ENCODE assay signal across 8 cellular contexts in the genomic region with DNA sequence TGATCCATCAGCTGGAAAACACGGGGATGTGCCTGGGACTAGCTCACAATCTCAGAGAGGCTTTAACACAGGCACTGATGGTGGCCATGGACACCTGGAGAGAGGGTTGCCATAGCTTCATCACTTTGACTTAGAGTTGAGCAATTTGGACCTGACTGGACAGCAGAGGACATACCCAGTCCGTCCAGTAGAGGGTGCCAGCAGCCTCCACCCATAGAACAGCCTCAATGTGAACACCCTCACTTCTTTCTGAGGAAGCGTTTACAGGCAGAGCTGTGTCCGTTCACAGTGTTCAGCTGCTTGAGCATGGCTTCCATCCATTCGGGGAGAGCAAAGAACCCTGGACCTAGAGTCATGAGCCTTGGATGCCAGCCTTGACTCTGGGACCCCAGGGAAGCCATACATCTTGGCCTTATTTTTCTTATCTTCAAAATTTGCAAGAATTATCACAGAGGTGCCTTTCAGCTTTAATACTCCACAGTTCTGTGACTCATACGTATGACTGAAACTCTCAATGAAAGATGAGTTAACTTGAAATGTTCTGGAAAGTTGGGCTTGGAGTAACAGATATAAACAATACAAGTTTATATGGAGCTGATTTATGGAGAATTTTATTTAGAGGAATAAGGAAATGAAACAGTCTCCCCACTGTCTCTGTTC.
DNase-seq lines count a peak whose midpoint lies in the region; ATAC-seq and TF ChIP-seq lines count a peak whose summit lies in the region.

No MANE protein-coding gene starts in this region.

- H3K27ac Mint-ChIP-seq in Caco-2 (ENCODE audit: unreplicated experiment) = no peak overlapping the region
- H3K27ac Mint-ChIP-seq in activated naive CD8-positive, alpha-beta T cell treated with anti-CD3 and anti-CD28 coated beads for 36 hours = no peak overlapping the region

- peak overlapping the region; percentile 62 for H3K4me2 ChIP-seq in PC-3 (ENCODE audit: low read length)

- peak overlapping the region; percentile 47; the same call in 1 of the 2 replicates for H2AFZ ChIP-seq in PC-3 (ENCODE audit: low read length)

- BruUV-seq in Caco-2 (replicated peaks; lab: Mats Ljungman, UMichigan) (no TSS peak), PC-3 (replicated peaks; lab: Mats Ljungman, UMichigan) (no TSS peak)

- H3K9me3 Mint-ChIP-seq in Caco-2 (ENCODE audit: unreplicated experiment) = peaks cover 13% of the 10 kb centered on the region
- H3K9me3 Mint-ChIP-seq in activated naive CD8-positive, alpha-beta T cell treated with anti-CD3 and anti-CD28 coated beads for 36 hours = peaks cover 2% of the 10 kb centered on the region

- H3K27ac ChIP-seq in PC-3 (ENCODE audit: low read length) (no peak overlapping the region), heart right ventricle (no peak overlapping the region), psoas muscle (no peak overlapping the region)

- no peak overlapping the region for H3K9ac ChIP-seq in PC-3 (ENCODE audit: low read length)

- H3K27me3 Mint-ChIP-seq in Caco-2 (ENCODE audit: insufficient read depth, unreplicated experiment) = peaks cover 5% of the 10 kb centered on the region
- peaks cover 1% of the 10 kb centered on the region for H3K27me3 Mint-ChIP-seq in activated naive CD8-positive, alpha-beta T cell treated with anti-CD3 and anti-CD28 coated beads for 36 hours

- H3K27me3 ChIP-seq in Caco-2 (replicated peaks; ENCODE audit: control insufficient read depth, insufficient read depth, low read length) (no peaks in the 10 kb centered on the region), PC-3 (ENCODE audit: low read length) (no peaks in the 10 kb centered on the region), heart right ventricle (peaks cover 0 to 19% (median 0%) of the 10 kb centered on the region in 7 donors), psoas muscle (ENCODE audit: insufficient read depth in 3 of 3, low read length in 2 of 3) (no peaks in the 10 kb centered on the region)

- H3K36me3 ChIP-seq in Caco-2 (ENCODE audit: control insufficient read depth, insufficient read depth, low read length) (no peaks in the 10 kb centered on the region), PC-3 (ENCODE audit: low read depth, low read length) (no peaks in the 10 kb centered on the region), heart right ventricle (no peaks in the 10 kb centered on the region), psoas muscle (ENCODE audit: insufficient read depth in 1 of 2, low read depth in 1 of 2) (no peaks in the 10 kb centered on the region)

- peak; percentile 87 to 89 for TF ChIP-seq CTCF in Caco-2 (IDR thresholded peaks at IDR 0.05; ENCODE audit: insufficient read depth in 1 of 2, low read depth in 1 of 2, low read length in 1 of 2, severe bottlenecking in 1 of 2, unreplicated experiment in 1 of 2)
- peak; percentile 87 for TF ChIP-seq CTCF in PC-3 (conservative IDR thresholded peaks at IDR 0.05; ENCODE audit: low read depth, low read length)
- peak; percentile 45 to 87 (median 82) for TF ChIP-seq CTCF in heart right ventricle (IDR thresholded peaks at IDR 0.05)
- TF ChIP-seq CTCF in psoas muscle (IDR thresholded peaks at IDR 0.05) = peak; percentile 70

- H3K4me1 ChIP-seq in Caco-2 (no peaks in the 10 kb centered on the region), PC-3 (ENCODE audit: insufficient read depth, low read length) (peaks cover 10% of the 10 kb centered on the region), heart right ventricle (peaks cover 0 to 11% (median 0%) of the 10 kb centered on the region in 9 donors), psoas muscle (no peaks in the 10 kb centered on the region)

- intact Hi-C loops in Caco-2 (cut with micrococcal nuclease; ENCODE audit: unreplicated experiment) = loop anchor here (2.0 kb wide), 1 partner anchor 170 kb away; no protein-coding TSS in a partner anchor
- intact Hi-C loops in PC-3 (cut with micrococcal nuclease) = loop anchor here (1.0 to 10.0 kb wide), 4 partner anchors 104 to 396 kb away; no protein-coding TSS in a partner anchor
- intact Hi-C loops in heart right ventricle (cut with DNase I) = loop anchor here in 1 of 10 donors (10.0 kb wide), 1 partner anchor 726 kb away; no protein-coding TSS in a partner anchor
- intact Hi-C loops in psoas muscle (cut with DNase I) = loop anchor here in 1 of 2 donors (2.0 kb wide), 1 partner anchor 394 kb away; no protein-coding TSS in a partner anchor

- no peaks in the 10 kb centered on the region for H3K36me3 Mint-ChIP-seq in Caco-2 (ENCODE audit: insufficient read depth, unreplicated experiment)
- no peaks in the 10 kb centered on the region for H3K36me3 Mint-ChIP-seq in activated naive CD8-positive, alpha-beta T cell treated with anti-CD3 and anti-CD28 coated beads for 36 hours

- WGBS in heart right ventricle, 2 donors = 16 to 21% methylated on average over 6 of the region's 6 CpGs
- WGBS in psoas muscle, 3 donors = 18 to 22% (median 18%) methylated on average over 6 of the region's 6 CpGs

- CTCF ChIA-PET in Caco-2 (lab: Charles Lee) = interaction anchor here (0.6 to 2.5 kb wide), 18 partner anchors 8 to 393 kb away, joined by 3 to 22 read pairs (median 3); no protein-coding TSS in a partner anchor
- CTCF ChIA-PET in PC-3 (lab: Charles Lee) = interaction anchor here (0.6 to 1.4 kb wide), 6 partner anchors 62 to 721 kb away, joined by 3 to 8 read pairs (median 4); no protein-coding TSS in a partner anchor

- H3K4me3 Mint-ChIP-seq in Caco-2 (ENCODE audit: unreplicated experiment) = no peak overlapping the region
- no peak overlapping the region for H3K4me3 Mint-ChIP-seq in activated naive CD8-positive, alpha-beta T cell treated with anti-CD3 and anti-CD28 coated beads for 36 hours

- no peaks in the 10 kb centered on the region for H3K4me1 Mint-ChIP-seq in Caco-2 (ENCODE audit: low read depth, unreplicated experiment)
- no peaks in the 10 kb centered on the region for H3K4me1 Mint-ChIP-seq in activated naive CD8-positive, alpha-beta T cell treated with anti-CD3 and anti-CD28 coated beads for 36 hours

- H3K4me3 ChIP-seq in Caco-2 (ENCODE audit: low read depth, low read length) (no peak overlapping the region), PC-3 (ENCODE audit: low read length) (peak overlapping the region; percentile 22; the same call in 1 of the 2 replicates), heart right ventricle (no peak overlapping the region), psoas muscle (no peak overlapping the region)

- DNase-seq in Caco-2 (peak; percentile 65 to 72), HPDE6-E6E7 (ENCODE audit: extremely low spot score) (peak; percentile 61), PC-3 (peak; percentile 77), heart right ventricle (peak; percentile 38 to 49), psoas muscle (peak; percentile 50 to 65)
- peak; percentile 25 for DNase-seq in activated naive CD8-positive, alpha-beta T cell treated with anti-CD3 and anti-CD28 coated beads for 36 hours

- H3K9me3 ChIP-seq in Caco-2 (peaks cover 4% of the 10 kb centered on the region), PC-3 (ENCODE audit: low read length) (no peaks in the 10 kb centered on the region), heart right ventricle (peaks cover 0 to 12% (median 5%) of the 10 kb centered on the region in 11 donors), psoas muscle (no peaks in the 10 kb centered on the region)

- no peaks in the 10 kb centered on the region for H3K9me2 ChIP-seq in PC-3 (replicated peaks; ENCODE audit: low read length)

- POLR2A ChIA-PET in Caco-2 (lab: Charles Lee) (interaction anchor here (0.9 kb wide), 1 partner anchor 64 kb away, joined by 4 read pairs; no protein-coding TSS in a partner anchor), PC-3 (lab: Charles Lee; ENCODE audit: unreplicated experiment) (no interaction called here)

- ATAC-seq in GM19351 (IDR thresholded peaks at IDR 0.05; ENCODE audit: unreplicated experiment) = peak; percentile 96
- ATAC-seq in PC-3 = peak; percentile 95
- ATAC-seq in heart right ventricle = peak in 6 of 8 donors; percentile 52 to 83 (median 70)
- ATAC-seq in psoas muscle = peak; percentile 70 to 82 (median 79)
- ATAC-seq in HG03196 (IDR thresholded peaks at IDR 0.05; ENCODE audit: unreplicated experiment) = no peak

- no peaks in the 10 kb centered on the region for H3K79me2 ChIP-seq in PC-3 (ENCODE audit: low read length)

- H3F3A ChIP-seq in PC-3 (ENCODE audit: low read length, unreplicated experiment) = no peaks in the 10 kb centered on the region

- no peaks in the 10 kb centered on the region for H4K20me1 ChIP-seq in PC-3 (ENCODE audit: low read length)

Comparison
In these comparisons a context has a peak if more than half of its experiments do, and no peak if none do; other contexts are left out.
1. DNase-seq: peak in every context shown above with its lines; median percentile 77 in PC-3; 68 in Caco-2; 61 in HPDE6-E6E7; 58 in psoas muscle; 44 in heart right ventricle; 25 in activated naive CD8-positive, alpha-beta T cell treated with anti-CD3 and anti-CD28 coated beads for 36 hours.